ENCODE assay signal across 8 cellular contexts in genomic region chr3:27467545-27467944, GRCh38. TPM values are rescaled to one million over a fixed set of nuclear protein-coding genes. Genes with fewer than 3 reads are reported as not detected.
DNase-seq lines count a peak whose midpoint lies in the region; ATAC-seq lines count a peak whose summit lies in the region.

No MANE protein-coding gene starts in this region.

- H3K4me1 ChIP-seq in mesenchymal stem cell (ENCODE audit: control insufficient read depth, insufficient read depth, low read depth, low read length), result peaks cover 1% of the 10 kb centered on the region

- H3K4me3 ChIP-seq in mesenchymal stem cell (ENCODE audit: insufficient read depth in 1 of 2, low read depth in 1 of 2, low read length in 2 of 2), result no peak overlapping the region

- H3K14ac ChIP-seq in mesenchymal stem cell (ENCODE audit: low read length in 2 of 2), result no peak overlapping the region

- no peaks in the 10 kb centered on the region for H3K27me3 ChIP-seq in mesenchymal stem cell (ENCODE audit: control insufficient read depth in 1 of 2, insufficient read depth in 1 of 2, low read length in 2 of 2)

- no peak overlapping the region for H2AK5ac ChIP-seq in mesenchymal stem cell (ENCODE audit: low read length, severe bottlenecking)

- no peaks in the 10 kb centered on the region for H3K9me3 ChIP-seq in mesenchymal stem cell (ENCODE audit: control insufficient read depth, low read length)

- no peak overlapping the region for H2AFZ ChIP-seq in mesenchymal stem cell (ENCODE audit: low read depth, low read length)

- H4K8ac ChIP-seq in mesenchymal stem cell (ENCODE audit: low read length), result no peak overlapping the region

- DNase-seq in NCI-H1092 treated with DMSO at 0.1 percent for 48 hours (lab: John Stamatoyannopoulos, UW), result peak; percentile 14
- no peak for DNase-seq in NCI-H1092 (lab: John Stamatoyannopoulos, UW)
- peak; percentile 59 for DNase-seq in NOMO-1 treated with DMSO at 0.1 percent for 48 hours (lab: John Stamatoyannopoulos, UW; ENCODE audit: unreplicated experiment)
- DNase-seq in dermis blood vessel endothelial cell, result peak; percentile 70
- DNase-seq in mesenchymal stem cell, result peak; percentile 55
- DNase-seq in NCI-H345 treated with DMSO at 0.1 percent for 48 hours (lab: John Stamatoyannopoulos, UW; ENCODE audit: unreplicated experiment), result no peak

- no peaks in the 10 kb centered on the region for H3K79me1 ChIP-seq in mesenchymal stem cell (replicated peaks; ENCODE audit: low read length, poor library complexity, severe bottlenecking)

- H2BK120ac ChIP-seq in mesenchymal stem cell (ENCODE audit: low read depth, low read length), result no peak overlapping the region

- ATAC-seq in GM19035 (IDR thresholded peaks at IDR 0.05; ENCODE audit: unreplicated experiment) (peak; percentile 87), HG03066 (IDR thresholded peaks at IDR 0.05; ENCODE audit: low read depth, unreplicated experiment) (peak; percentile 89)

- no peak overlapping the region for H3K4ac ChIP-seq in mesenchymal stem cell (ENCODE audit: low read depth in 1 of 2, low read length in 2 of 2)

- no peak overlapping the region for H4K91ac ChIP-seq in mesenchymal stem cell (ENCODE audit: low read length)

- no peak overlapping the region for H3K4me2 ChIP-seq in mesenchymal stem cell (ENCODE audit: low read length, poor library complexity, severe bottlenecking)

- no peak overlapping the region for H2BK12ac ChIP-seq in mesenchymal stem cell (ENCODE audit: low read length in 2 of 2)

- 100% methylated on average over 3 of the region's 3 CpGs for WGBS in mesenchymal stem cell

- no peak overlapping the region for H2BK5ac ChIP-seq in mesenchymal stem cell (ENCODE audit: low read depth, low read length, poor library complexity, severe bottlenecking)

- peaks cover 10 to 38% of the 10 kb centered on the region in 2 experiments for H3K36me3 ChIP-seq in mesenchymal stem cell (ENCODE audit: control insufficient read depth in 1 of 2, insufficient read depth in 2 of 2, low read depth in 1 of 2, low read length in 2 of 2)

- peak overlapping the region; percentile 66 for H3K9ac ChIP-seq in mesenchymal stem cell (ENCODE audit: low read length)

- H3K27ac ChIP-seq in mesenchymal stem cell (ENCODE audit: low read length, poor library complexity, severe bottlenecking), result no peak overlapping the region

- no peak overlapping the region for H3K18ac ChIP-seq in mesenchymal stem cell (ENCODE audit: low read depth in 1 of 2, low read length in 2 of 2)

- no peak overlapping the region for H2BK15ac ChIP-seq in mesenchymal stem cell (ENCODE audit: low read depth, poor library complexity, severe bottlenecking)

- H3K23ac ChIP-seq in mesenchymal stem cell (ENCODE audit: low read length in 2 of 2), result no peak overlapping the region

RNA-seq across cellular contexts. Expression of gene SLC4A7, which starts 16.6 kb away (rescaled TPM):
- 73.2 and 79.0 TPM in 2 replicates for total RNA-seq in dermis blood vessel endothelial cell
- polyA plus RNA-seq in mesenchymal stem cell (2013, experiment 1 of 2), result 11.7 TPM
- polyA plus RNA-seq in mesenchymal stem cell (2013, experiment 2 of 2), result 10.7 TPM

Comparison
In these comparisons a context has a peak if more than half of its experiments do, and no peak if none do; other contexts are left out.
1. DNase-seq: peak in NCI-H1092 treated with DMSO at 0.1 percent for 48 hours (single experiment), NOMO-1 treated with DMSO at 0.1 percent for 48 hours (single experiment), dermis blood vessel endothelial cell (single experiment) and mesenchymal stem cell (single experiment); none in NCI-H1092 (single experiment) and NCI-H345 treated with DMSO at 0.1 percent for 48 hours (single experiment).